8 cellular contexts compared by ENCODE assay signal in the genomic region with DNA sequence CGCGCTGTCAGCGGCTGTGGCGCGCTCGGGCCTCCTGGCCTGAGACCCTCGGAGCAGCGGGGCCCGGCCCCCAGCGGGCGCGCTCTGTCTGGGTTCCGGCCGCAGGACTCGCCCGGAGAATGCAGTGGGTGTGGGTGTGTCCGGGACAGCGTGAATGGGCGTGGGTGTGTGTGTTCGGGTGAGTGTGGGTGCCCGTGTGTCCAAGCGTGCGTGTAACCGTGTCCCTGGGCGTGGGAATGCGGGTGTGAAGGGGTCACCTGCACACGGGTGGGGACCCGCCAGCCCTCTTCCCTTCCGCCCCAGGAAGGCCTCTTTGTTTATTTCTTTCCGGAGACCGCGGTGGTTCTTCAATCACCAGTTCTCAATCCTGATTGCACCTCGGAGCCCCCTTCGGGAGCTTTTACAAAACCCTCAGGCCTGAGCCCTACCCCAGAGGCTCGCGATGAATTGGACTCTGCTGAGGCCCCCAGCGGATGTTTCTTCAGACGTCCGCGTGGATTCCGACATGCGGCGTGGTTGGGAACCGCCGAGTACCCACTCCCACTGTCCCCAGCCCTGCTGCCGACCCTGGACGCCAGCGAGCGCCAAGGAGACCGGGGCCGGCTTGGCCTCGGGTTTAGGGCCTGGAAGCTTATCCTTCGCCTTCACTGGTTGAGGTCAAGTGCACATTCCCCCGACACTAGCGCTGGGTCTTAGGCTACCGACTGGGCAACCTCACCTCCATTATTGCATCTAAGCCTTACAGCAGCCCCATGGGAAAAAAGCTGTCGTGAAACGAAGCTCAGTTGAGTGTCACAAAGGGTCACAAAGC. TPM values are rescaled to one million over a fixed set of nuclear protein-coding genes. Genes with fewer than 3 reads are reported as not detected.
DNase-seq lines count a peak whose midpoint lies in the region; ATAC-seq lines count a peak whose summit lies in the region.

No MANE protein-coding gene starts in this region.

- no peaks in the 10 kb centered on the region for H3K36me3 Mint-ChIP-seq in T-helper 2 cell treated with Interferon-gamma antibody and Interleukin-4, amounts not matched to agents 5 μg/mL and 100 μg/mL, for 36 hours (ENCODE audit: low read depth)
- no peaks in the 10 kb centered on the region for H3K36me3 Mint-ChIP-seq in activated T-cell treated with anti-CD3 and anti-CD28 coated beads, Interleukin-2, amount 50 U/mL, for 72 hours (ENCODE audit: insufficient read depth in 2 of 2)
- H3K36me3 Mint-ChIP-seq in stimulated activated effector memory CD8-positive, alpha-beta T cell treated with anti-CD3 and anti-CD28 coated beads, Interleukin-12 subunit alpha, Interleukin-12 subunit beta, amount 100 ng/mL, for 72 hours, result no peaks in the 10 kb centered on the region

- no peaks in the 10 kb centered on the region for H3K4me1 Mint-ChIP-seq in T-helper 2 cell treated with Interferon-gamma antibody and Interleukin-4, amounts not matched to agents 5 μg/mL and 100 μg/mL, for 36 hours (ENCODE audit: low read depth)
- peaks cover 16% of the 10 kb centered on the region for H3K4me1 Mint-ChIP-seq in activated T-cell treated with anti-CD3 and anti-CD28 coated beads, Interleukin-2, amount 50 U/mL, for 72 hours (ENCODE audit: low read depth)
- peaks cover 17% of the 10 kb centered on the region for H3K4me1 Mint-ChIP-seq in stimulated activated effector memory CD8-positive, alpha-beta T cell treated with anti-CD3 and anti-CD28 coated beads, Interleukin-12 subunit alpha, Interleukin-12 subunit beta, amount 100 ng/mL, for 72 hours

- H3K27me3 Mint-ChIP-seq in T-helper 2 cell treated with Interferon-gamma antibody and Interleukin-4, amounts not matched to agents 5 μg/mL and 100 μg/mL, for 36 hours (ENCODE audit: low read depth), result peaks cover 66% of the 10 kb centered on the region
- H3K27me3 Mint-ChIP-seq in activated T-cell treated with anti-CD3 and anti-CD28 coated beads, Interleukin-2, amount 50 U/mL, for 72 hours (ENCODE audit: low read depth), result peaks cover 70% of the 10 kb centered on the region

- no peaks in the 10 kb centered on the region for H3K9me3 ChIP-seq in iPS-18a (ENCODE audit: control insufficient read depth, low read depth, low read length)

- no peak overlapping the region for H3K27ac Mint-ChIP-seq in T-helper 2 cell treated with Interferon-gamma antibody and Interleukin-4, amounts not matched to agents 5 μg/mL and 100 μg/mL, for 36 hours
- H3K27ac Mint-ChIP-seq in activated T-cell treated with anti-CD3 and anti-CD28 coated beads, Interleukin-2, amount 50 U/mL, for 72 hours, result no peak overlapping the region
- H3K27ac Mint-ChIP-seq in stimulated activated effector memory CD8-positive, alpha-beta T cell treated with anti-CD3 and anti-CD28 coated beads, Interleukin-12 subunit alpha, Interleukin-12 subunit beta, amount 100 ng/mL, for 72 hours, result no peak overlapping the region

- H3K27ac ChIP-seq in iPS-18a (ENCODE audit: low read length), result no peak overlapping the region

- no peak for ATAC-seq in activated T-cell treated with anti-CD3 and anti-CD28 coated beads, Interleukin-2, amount 50 U/mL, for 72 hours (replicated peaks in 1 of 2)
- ATAC-seq in stimulated activated effector memory CD8-positive, alpha-beta T cell treated with anti-CD3 and anti-CD28 coated beads, Interleukin-12 subunit alpha, Interleukin-12 subunit beta, amount 100 ng/mL, for 72 hours, result peak; percentile 17
- ATAC-seq in GM21786 (IDR thresholded peaks at IDR 0.05; ENCODE audit: unreplicated experiment) (no peak), GM19397 (IDR thresholded peaks at IDR 0.05; ENCODE audit: unreplicated experiment) (no peak)

- peak overlapping the region; percentile 52 for H3K9ac ChIP-seq in iPS-18a (ENCODE audit: low read length)

- H3K4me1 ChIP-seq in iPS-18a (ENCODE audit: control insufficient read depth, low read depth, low read length), result peaks cover 26% of the 10 kb centered on the region

- H3K9me3 Mint-ChIP-seq in T-helper 2 cell treated with Interferon-gamma antibody and Interleukin-4, amounts not matched to agents 5 μg/mL and 100 μg/mL, for 36 hours, result no peaks in the 10 kb centered on the region
- H3K9me3 Mint-ChIP-seq in activated T-cell treated with anti-CD3 and anti-CD28 coated beads, Interleukin-2, amount 50 U/mL, for 72 hours, result no peaks in the 10 kb centered on the region
- H3K9me3 Mint-ChIP-seq in stimulated activated effector memory CD8-positive, alpha-beta T cell treated with anti-CD3 and anti-CD28 coated beads, Interleukin-12 subunit alpha, Interleukin-12 subunit beta, amount 100 ng/mL, for 72 hours, result no peaks in the 10 kb centered on the region

- DNase-seq in T-helper 2 cell treated with Interferon-gamma antibody and Interleukin-4, amounts not matched to agents 5 μg/mL and 100 μg/mL, for 36 hours (ENCODE audit: low spot score), result no peak
- DNase-seq in T-helper 2 cell (no peak), T-helper 9 cell (no peak)
- DNase-seq in activated T-cell treated with anti-CD3 and anti-CD28 coated beads, Interleukin-2, amount 50 U/mL, for 72 hours, result no peak
- DNase-seq in stimulated activated effector memory CD8-positive, alpha-beta T cell treated with anti-CD3 and anti-CD28 coated beads, Interleukin-12 subunit alpha, Interleukin-12 subunit beta, amount 100 ng/mL, for 72 hours (ENCODE audit: low spot score in 2 of 2), result no peak

- peak overlapping the region; percentile 46 for H3K4me3 Mint-ChIP-seq in T-helper 2 cell treated with Interferon-gamma antibody and Interleukin-4, amounts not matched to agents 5 μg/mL and 100 μg/mL, for 36 hours
- H3K4me3 Mint-ChIP-seq in activated T-cell treated with anti-CD3 and anti-CD28 coated beads, Interleukin-2, amount 50 U/mL, for 72 hours, result peak overlapping the region; percentile 51 to 83
- H3K4me3 Mint-ChIP-seq in stimulated activated effector memory CD8-positive, alpha-beta T cell treated with anti-CD3 and anti-CD28 coated beads, Interleukin-12 subunit alpha, Interleukin-12 subunit beta, amount 100 ng/mL, for 72 hours, result peak overlapping the region; percentile 54

- no peaks in the 10 kb centered on the region for H3K36me3 ChIP-seq in iPS-18a (ENCODE audit: control insufficient read depth, low read depth, low read length)

- H3K27me3 ChIP-seq in iPS-18a (ENCODE audit: control insufficient read depth, insufficient read depth, low read length), result peaks cover 36% of the 10 kb centered on the region

- H3K4me3 ChIP-seq in iPS-18a (ENCODE audit: low read length), result peak overlapping the region; percentile 60

RNA-seq across cellular contexts. Expression of a gene that starts 19.3 kb away (rescaled TPM):
- not detected for total RNA-seq in activated T-cell treated with anti-CD3 and anti-CD28 coated beads, Interleukin-2, amount 50 U/mL, for 72 hours
